Comparison of ENCODE assay signal across 8 cellular contexts in genomic region chr4:85929926-85930325, GRCh38.
DNase-seq lines count a peak whose midpoint lies in the region; ATAC-seq and TF ChIP-seq lines count a peak whose summit lies in the region.

No MANE protein-coding gene starts in this region.

- no peak for TF ChIP-seq EP300 in esophagus muscularis mucosa (IDR thresholded peaks at IDR 0.05)
- no peak for TF ChIP-seq EP300 in ovary (IDR thresholded peaks at IDR 0.05)

- peak overlapping the region; percentile 21 for H3K9ac ChIP-seq in DND-41 (ENCODE audit: low read depth, low read length)

- TF ChIP-seq CTCF in DND-41 (IDR thresholded peaks at IDR 0.05; ENCODE audit: borderline replicate concordance, extremely low read depth, low read length, poor library complexity, severe bottlenecking) (no peak), esophagus muscularis mucosa (IDR thresholded peaks at IDR 0.05) (no peak), ovary (IDR thresholded peaks at IDR 0.05) (no peak), psoas muscle (IDR thresholded peaks at IDR 0.05) (no peak)

- no peak overlapping the region for H2AFZ ChIP-seq in DND-41 (ENCODE audit: low read depth, low read length)

- H3K4me1 ChIP-seq in DND-41 (ENCODE audit: insufficient read depth, low read length) (peaks cover 71% of the 10 kb centered on the region), esophagus muscularis mucosa (peaks cover 24 to 33% (median 31%) of the 10 kb centered on the region in 4 donors), ovary (ENCODE audit: insufficient read depth) (peaks cover 1% of the 10 kb centered on the region), psoas muscle (peaks cover 3% of the 10 kb centered on the region)

- intact Hi-C loops in esophagus muscularis mucosa (cut with DNase I) (no loop called here), ovary (cut with DNase I) (no loop called here), psoas muscle (cut with DNase I) (no loop called here)

- peak; percentile 96 for ATAC-seq in DND-41 (ENCODE audit: insufficient read depth, low read depth)
- no peak for ATAC-seq in psoas muscle

- no peaks in the 10 kb centered on the region for H4K20me1 ChIP-seq in DND-41 (ENCODE audit: insufficient read depth, low read length)

- peak overlapping the region in 1 of 2 experiments; percentile 49; a peak in 2 of 4 replicates for H3K4me3 ChIP-seq in DND-41 (ENCODE audit: low read depth in 1 of 2, low read length in 2 of 2)
- H3K4me3 ChIP-seq in esophagus muscularis mucosa = peak overlapping the region in 3 of 4 donors; percentile 8 to 19 (median 9)
- H3K4me3 ChIP-seq in ovary = peak overlapping the region; percentile 5
- H3K4me3 ChIP-seq in psoas muscle = no peak overlapping the region

- TF ChIP-seq POLR2A in esophagus muscularis mucosa (IDR thresholded peaks at IDR 0.05; ENCODE audit: low read depth) = no peak
- no peak for TF ChIP-seq POLR2A in ovary (IDR thresholded peaks at IDR 0.05)

- no peaks in the 10 kb centered on the region for H3K79me2 ChIP-seq in DND-41 (ENCODE audit: insufficient read depth, low read length)

- 39% methylated on average over 10 of the region's 10 CpGs for whole genome bisulfite sequencing in esophagus muscularis mucosa
- WGBS in ovary, 3 donors = 15 to 29% (median 18%) methylated on average over 10 of the region's 10 CpGs
- 17 to 26% (median 24%) methylated on average over 10 of the region's 10 CpGs for WGBS in psoas muscle, 3 donors

- no peaks in the 10 kb centered on the region for H3K36me3 ChIP-seq in DND-41 (ENCODE audit: insufficient read depth, low read length)
- H3K36me3 ChIP-seq in esophagus muscularis mucosa = no peaks in the 10 kb centered on the region
- H3K36me3 ChIP-seq in ovary = no peaks in the 10 kb centered on the region
- peaks cover 0 to 3% of the 10 kb centered on the region in 2 donors for H3K36me3 ChIP-seq in psoas muscle (ENCODE audit: insufficient read depth in 1 of 2, low read depth in 1 of 2)

- no peaks in the 10 kb centered on the region for H3K27me3 ChIP-seq in DND-41 (ENCODE audit: insufficient read depth, low read length, poor library complexity)
- H3K27me3 ChIP-seq in esophagus muscularis mucosa = no peaks in the 10 kb centered on the region
- H3K27me3 ChIP-seq in ovary = no peaks in the 10 kb centered on the region
- H3K27me3 ChIP-seq in psoas muscle (ENCODE audit: insufficient read depth in 3 of 3, low read length in 2 of 3) = no peaks in the 10 kb centered on the region

- peak; percentile 92 for DNase-seq in DND-41
- DNase-seq in NCI-H1105 (lab: John Stamatoyannopoulos, UW) = peak; percentile 9
- no peak for DNase-seq in esophagus muscularis mucosa (ENCODE audit: extremely low spot score)
- DNase-seq in ovary = no peak
- no peak for DNase-seq in activated naive CD4-positive, alpha-beta T cell treated with anti-CD3 and anti-CD28 coated beads, Interleukin-2, amount 50 U/mL, for 16 hours
- DNase-seq in activated effector memory CD4-positive, alpha-beta T cell treated with Interleukin-2 at 50 U/mL for 16 hours = no peak
- no peak for DNase-seq in psoas muscle
- no peak for DNase-seq in RKO (ENCODE audit: low spot score)

- peak overlapping the region; percentile 70 for H3K4me2 ChIP-seq in DND-41 (ENCODE audit: insufficient read depth, low read length)

- no peaks in the 10 kb centered on the region for H3K9me3 ChIP-seq in DND-41 (ENCODE audit: insufficient read depth, low read length, severe bottlenecking)
- no peaks in the 10 kb centered on the region for H3K9me3 ChIP-seq in esophagus muscularis mucosa
- H3K9me3 ChIP-seq in ovary = no peaks in the 10 kb centered on the region
- no peaks in the 10 kb centered on the region for H3K9me3 ChIP-seq in psoas muscle

- peak overlapping the region; percentile 73 for H3K27ac ChIP-seq in DND-41 (ENCODE audit: low read length)
- H3K27ac ChIP-seq in esophagus muscularis mucosa (replicated peaks in 1 of 4) = no peak overlapping the region
- no peak overlapping the region for H3K27ac ChIP-seq in ovary
- H3K27ac ChIP-seq in psoas muscle = no peak overlapping the region

Comparison
In these comparisons a context has a peak if more than half of its experiments do, and no peak if none do; other contexts are left out.
1. DNase-seq: peak in DND-41 (single experiment) and NCI-H1105 (single experiment); none in esophagus muscularis mucosa (single experiment), ovary (0 of 5), activated naive CD4-positive, alpha-beta T cell treated with anti-CD3 and anti-CD28 coated beads, Interleukin-2, amount 50 U/mL, for 16 hours (single experiment), activated effector memory CD4-positive, alpha-beta T cell treated with Interleukin-2 at 50 U/mL for 16 hours (single experiment), psoas muscle (0 of 2) and RKO (single experiment).